29 cellular contexts compared by ENCODE assay signal in the genomic region with DNA sequence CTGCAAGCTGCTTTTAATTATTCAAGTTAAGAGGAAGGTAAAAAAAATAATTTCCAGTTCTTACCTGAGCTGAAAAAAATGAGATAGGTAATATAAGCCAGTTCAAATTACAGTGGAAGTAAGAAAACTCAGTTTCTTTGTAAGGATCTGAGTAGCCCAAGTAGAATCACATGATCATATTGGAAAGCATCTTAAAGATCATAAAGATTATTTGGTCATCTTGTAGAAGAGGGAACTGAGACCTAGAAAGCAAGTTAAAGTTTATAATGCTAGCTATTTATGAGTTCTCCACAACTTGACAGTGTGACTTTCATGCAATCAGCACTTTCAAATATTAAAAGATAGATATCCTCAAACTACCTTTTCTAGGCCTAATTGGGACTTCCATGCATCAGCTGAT.
"Had no signal": no experiment of that assay in that cellular context is flagged by ENCODE, and none has a peak within 500 bp of the region (broad histone marks: within the 10 kb centered on the region; RNA-seq: fewer than 3 reads in every experiment).

No MANE protein-coding gene starts in this region.

- H3K4me3 ChIP-seq: coronary artery, dorsolateral prefrontal cortex had no signal

- DNase-seq: activated B cell treated with CpG ODN at 0.5 μM for 24 hours; activated CD4-positive, alpha-beta T cell treated with anti-CD3 and anti-CD28 coated beads for 48 hours; activated CD4-positive, alpha-beta T cell treated with anti-CD3 and anti-CD28 coated beads, Interleukin-2, amount 50 U/mL, for 1 hour; activated CD4-positive, alpha-beta T cell treated with anti-CD3 and anti-CD28 coated beads, Interleukin-2, amount 50 U/mL, for 48 hours; activated CD8-positive, alpha-beta memory T cell treated with anti-CD3 and anti-CD28 coated beads for 24 hours; activated CD8-positive, alpha-beta T cell treated with anti-CD3 and anti-CD28 coated beads for 36 hours; activated effector memory CD4-positive, alpha-beta T cell treated with Interleukin-2 at 50 U/mL for 16 hours; activated gamma-delta T cell treated with Interleukin-2 at 50 U/mL for 16 hours; activated naive CD4-positive, alpha-beta T cell treated with anti-CD3 and anti-CD28 coated beads, Interleukin-2, amount 50 U/mL, for 16 hours; activated naive CD4-positive, alpha-beta T cell treated with Interleukin-2 at 50 U/mL for 16 hours; activated T-cell treated with anti-CD3 and anti-CD28 coated beads, Interleukin-2, amount 50 U/mL, for 4 hours; amniotic stem cell; anterior cingulate cortex; brain microvascular endothelial cell; dorsolateral prefrontal cortex; effector memory CD4-positive, alpha-beta T cell; endodermal cell; foreskin fibroblast; head of caudate nucleus; hippocampal formation; T1000; WERI-Rb-1 had no signal

- ATAC-seq: activated CD4-positive, CD25-positive, alpha-beta regulatory T cell treated with anti-CD3 and anti-CD28 coated beads, Interleukin-2, amount 50 U/mL, for 24 hours; activated CD8-positive, alpha-beta T cell treated with anti-CD3 and anti-CD28 coated beads for 36 hours; activated T-cell treated with anti-CD3 and anti-CD28 coated beads, Interleukin-2, amount 50 U/mL, for 4 hours; activated T-helper 17 cell treated with anti-CD3 and anti-CD28 coated beads, Interleukin-2, amount 50 U/mL, for 72 hours; esophagus mucosa had no signal

- H3K27ac ChIP-seq: brain microvascular endothelial cell, coronary artery, dorsolateral prefrontal cortex, WERI-Rb-1 had no signal

- H3K27me3 ChIP-seq: brain microvascular endothelial cell, dorsolateral prefrontal cortex had no signal

- H3K36me3 ChIP-seq: brain microvascular endothelial cell, WERI-Rb-1 had no signal

- FAIRE-seq: astrocyte, bronchial epithelial cell, frontal cortex had no signal
